ENCODE assay signal across 11 cellular contexts in genomic region chr1:48619529-48619928, GRCh38.
DNase-seq lines count a peak whose midpoint lies in the region; ATAC-seq, FAIRE-seq and TF ChIP-seq lines count a peak whose summit lies in the region.
"Had no signal": no experiment of that assay in that cellular context is flagged by ENCODE, and none has a peak within 500 bp of the region (broad histone marks: within the 10 kb centered on the region; RNA-seq: fewer than 3 reads in every experiment).

No MANE protein-coding gene starts in this region.

- intact Hi-C loops in naive thymus-derived CD4-positive, alpha-beta T cell (cut with micrococcal nuclease) = no loop called here

- H3K4me1 Mint-ChIP-seq in stimulated activated naive CD8-positive, alpha-beta T cell treated with anti-CD3 and anti-CD28 coated beads, Interleukin-15, amount 100 ng/mL, for 72 hours = no peaks in the 10 kb centered on the region
- peaks cover 0 to 4% (median 0%) of the 10 kb centered on the region in 7 donors for H3K4me1 Mint-ChIP-seq in naive thymus-derived CD4-positive, alpha-beta T cell

- H3K4me3 ChIP-seq in AG09309 (ENCODE audit: control insufficient read depth, low read depth, low read length) (no peak overlapping the region), keratinocyte (ENCODE audit: control insufficient read depth in 2 of 3, extremely low read depth in 1 of 3, insufficient read depth in 2 of 3, low read depth in 1 of 3, low read length in 3 of 3) (no peak overlapping the region)
- no peak overlapping the region for H3K4me3 ChIP-seq in naive thymus-derived CD4-positive, alpha-beta T cell (ENCODE audit: low read length)

- H3K79me2 ChIP-seq in keratinocyte (ENCODE audit: control insufficient read depth, insufficient read depth, low read length) = no peaks in the 10 kb centered on the region

- peak; percentile 3 for DNase-seq in AG09309 (ENCODE audit: low read depth)
- peak; percentile 64 for DNase-seq in HEK293T (ENCODE audit: extremely low spot score)
- peak; percentile 9 for DNase-seq in amniotic stem cell (lab: John Stamatoyannopoulos, UW)
- peak; percentile 53 for DNase-seq in keratinocyte (ENCODE audit: low read depth, low spot score)
- DNase-seq in stimulated activated naive CD8-positive, alpha-beta T cell treated with anti-CD3 and anti-CD28 coated beads, Interleukin-15, amount 100 ng/mL, for 72 hours = no peak
- DNase-seq in LoVo (ENCODE audit: low spot score) = no peak
- DNase-seq in naive thymus-derived CD4-positive, alpha-beta T cell = no peak
- DNase-seq: activated CD4-positive, alpha-beta memory T cell treated with anti-CD3 and anti-CD28 coated beads for 36 hours; anterior cingulate cortex; stimulated activated CD8-positive, alpha-beta memory T cell treated with anti-CD3 and anti-CD28 coated beads, Interleukin-4, amount 100 ng/mL, for 48 hours had no signal

- H3K27ac Mint-ChIP-seq in stimulated activated naive CD8-positive, alpha-beta T cell treated with anti-CD3 and anti-CD28 coated beads, Interleukin-15, amount 100 ng/mL, for 72 hours = no peak overlapping the region
- H3K27ac Mint-ChIP-seq in naive thymus-derived CD4-positive, alpha-beta T cell = no peak overlapping the region
- H3K27ac Mint-ChIP-seq: activated CD4-positive, alpha-beta memory T cell treated with anti-CD3 and anti-CD28 coated beads for 36 hours had no signal

- dilution Hi-C loops in keratinocyte (cut with MboI; ENCODE audit: extremely low pct_ligation_motif_present, low sequenced_read_pairs) = no loop called here

- peak overlapping the region; percentile 11 for H3K4me2 ChIP-seq in keratinocyte (ENCODE audit: control insufficient read depth, extremely low read depth, insufficient read depth, low read depth, low read length)

- H3K36me3 ChIP-seq in keratinocyte (ENCODE audit: control insufficient read depth in 2 of 2, extremely low read depth in 1 of 2, insufficient read depth in 2 of 2, low read length in 2 of 2) = no peaks in the 10 kb centered on the region
- H3K36me3 ChIP-seq in naive thymus-derived CD4-positive, alpha-beta T cell (ENCODE audit: control insufficient read depth in 2 of 3, insufficient read depth in 3 of 3, low read length in 3 of 3) = no peaks in the 10 kb centered on the region

- ATAC-seq in HG03457 (IDR thresholded peaks at IDR 0.05; ENCODE audit: unreplicated experiment) = no peak
- ATAC-seq in stimulated activated naive CD8-positive, alpha-beta T cell treated with anti-CD3 and anti-CD28 coated beads, Interleukin-15, amount 100 ng/mL, for 72 hours = no peak
- no peak for ATAC-seq in naive thymus-derived CD4-positive, alpha-beta T cell

- no peak overlapping the region for H2AFZ ChIP-seq in keratinocyte (ENCODE audit: control insufficient read depth, low read length)

- FAIRE-seq in keratinocyte (lab: Jason Lieb, UNC) = peak; percentile 43

- no peaks in the 10 kb centered on the region for H3K27me3 ChIP-seq in keratinocyte (ENCODE audit: control insufficient read depth, extremely low read depth, insufficient read depth, low read length)
- no peaks in the 10 kb centered on the region for H3K27me3 ChIP-seq in naive thymus-derived CD4-positive, alpha-beta T cell (ENCODE audit: control insufficient read depth in 2 of 2, insufficient read depth in 2 of 2, low read length in 2 of 2)

- peaks cover 20% of the 10 kb centered on the region for H3K27me3 Mint-ChIP-seq in stimulated activated naive CD8-positive, alpha-beta T cell treated with anti-CD3 and anti-CD28 coated beads, Interleukin-15, amount 100 ng/mL, for 72 hours
- H3K27me3 Mint-ChIP-seq in naive thymus-derived CD4-positive, alpha-beta T cell = peaks cover 16 to 32% (median 22%) of the 10 kb centered on the region in 5 donors
- H3K27me3 Mint-ChIP-seq: activated CD4-positive, alpha-beta memory T cell treated with anti-CD3 and anti-CD28 coated beads for 36 hours had no signal

- POLR2A ChIA-PET in HEK293T (lab: Yijun Ruan, JAX) = no interaction called here
- POLR2A ChIA-PET in naive thymus-derived CD4-positive, alpha-beta T cell (lab: Charles Lee) = no interaction called here

- no peaks in the 10 kb centered on the region for H3K9me1 ChIP-seq in keratinocyte (ENCODE audit: control insufficient read depth, extremely low read depth, insufficient read depth, low read length)

- H3K9ac ChIP-seq in keratinocyte (ENCODE audit: control insufficient read depth, extremely low read depth, insufficient read depth, low read length) = no peak overlapping the region

- H3K4me3 Mint-ChIP-seq in stimulated activated naive CD8-positive, alpha-beta T cell treated with anti-CD3 and anti-CD28 coated beads, Interleukin-15, amount 100 ng/mL, for 72 hours = no peak overlapping the region
- no peak overlapping the region for H3K4me3 Mint-ChIP-seq in naive thymus-derived CD4-positive, alpha-beta T cell
- H3K4me3 Mint-ChIP-seq: activated CD4-positive, alpha-beta memory T cell treated with anti-CD3 and anti-CD28 coated beads for 36 hours had no signal

- peaks cover 8% of the 10 kb centered on the region for H3K4me1 ChIP-seq in keratinocyte (ENCODE audit: control insufficient read depth, extremely low read depth, insufficient read depth, low read length)
- H3K4me1 ChIP-seq in naive thymus-derived CD4-positive, alpha-beta T cell (ENCODE audit: control insufficient read depth in 2 of 2, insufficient read depth in 2 of 2, low read length in 2 of 2) = no peaks in the 10 kb centered on the region

- TF ChIP-seq CTCF in AG09309 (IDR thresholded peaks at IDR 0.05; ENCODE audit: control insufficient read depth, insufficient read depth, low read depth, low read length, missing control alignments) (no peak), keratinocyte (optimal IDR thresholded peaks at IDR 0.05 in 1 of 3, IDR thresholded peaks at IDR 0.05 in 1 of 3, conservative IDR thresholded peaks at IDR 0.05 in 1 of 3; ENCODE audit: extremely low read depth in 1 of 3, insufficient read depth in 2 of 3, low read length in 3 of 3) (no peak)

- H4K20me1 ChIP-seq in keratinocyte (ENCODE audit: control insufficient read depth, extremely low read depth, insufficient read depth, low read length) = no peaks in the 10 kb centered on the region

- H3K9me3 Mint-ChIP-seq in stimulated activated naive CD8-positive, alpha-beta T cell treated with anti-CD3 and anti-CD28 coated beads, Interleukin-15, amount 100 ng/mL, for 72 hours = no peaks in the 10 kb centered on the region
- H3K9me3 Mint-ChIP-seq in naive thymus-derived CD4-positive, alpha-beta T cell = no peaks in the 10 kb centered on the region
- H3K9me3 Mint-ChIP-seq: activated CD4-positive, alpha-beta memory T cell treated with anti-CD3 and anti-CD28 coated beads for 36 hours had no signal

- CTCF ChIA-PET in HEK293T (lab: Yijun Ruan, JAX) = interaction anchor here (0.8 kb wide), 1 partner anchor 9 kb away, joined by 3 read pairs; no protein-coding TSS in a partner anchor
- CTCF ChIA-PET in naive thymus-derived CD4-positive, alpha-beta T cell (lab: Charles Lee) = no interaction called here

- no peaks in the 10 kb centered on the region for H3K9me3 ChIP-seq in keratinocyte (ENCODE audit: control insufficient read depth, low read depth, low read length)
- no peaks in the 10 kb centered on the region for H3K9me3 ChIP-seq in naive thymus-derived CD4-positive, alpha-beta T cell (ENCODE audit: control insufficient read depth in 2 of 3, low read length in 3 of 3)

- H3K36me3 Mint-ChIP-seq in naive thymus-derived CD4-positive, alpha-beta T cell = no peaks in the 10 kb centered on the region
- H3K36me3 Mint-ChIP-seq: activated CD4-positive, alpha-beta memory T cell treated with anti-CD3 and anti-CD28 coated beads for 36 hours had no signal

- H3K27ac ChIP-seq in keratinocyte (ENCODE audit: control insufficient read depth, insufficient read depth, low read length) = no peak overlapping the region
- H3K27ac ChIP-seq in naive thymus-derived CD4-positive, alpha-beta T cell (ENCODE audit: low read depth, low read length) = no peak overlapping the region

TF ChIP-seq in HEK293T, 16 proteins besides CTCF, POLR2A, EP300 and RAD21:
- TF ChIP-seq FOXM1 (IDR thresholded peaks at IDR 0.05; ENCODE audit: borderline replicate concordance) (no peak), PKNOX1 (IDR thresholded peaks at IDR 0.05) (peak; percentile 89)

Comparison
In these comparisons a context has a peak if more than half of its experiments do, and no peak if none do; other contexts are left out.
1. DNase-seq: peak in AG09309 (single experiment), HEK293T (single experiment), amniotic stem cell (single experiment) and keratinocyte (single experiment); none in stimulated activated naive CD8-positive, alpha-beta T cell treated with anti-CD3 and anti-CD28 coated beads, Interleukin-15, amount 100 ng/mL, for 72 hours (0 of 2), LoVo (single experiment) and naive thymus-derived CD4-positive, alpha-beta T cell (0 of 9).